In the genomic region with DNA sequence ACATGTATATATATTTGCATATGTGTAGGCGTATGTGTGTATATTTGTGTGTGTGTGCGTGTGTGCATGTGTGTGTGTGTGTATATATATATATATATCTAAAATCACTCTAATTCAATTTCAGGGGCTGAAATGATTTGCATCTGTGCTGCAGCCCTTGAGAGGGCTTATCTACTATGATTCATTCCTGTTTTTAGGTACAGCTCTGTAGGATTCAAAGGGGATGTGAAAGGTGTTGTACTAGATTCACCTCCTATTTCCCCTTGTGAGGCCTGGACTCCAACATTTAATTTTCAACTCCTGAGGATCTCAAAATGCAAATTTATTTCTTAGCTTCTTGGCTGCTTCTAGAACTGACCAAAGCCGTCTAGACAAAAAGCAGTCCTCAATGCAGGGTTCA, we compare ENCODE assay signal across 30 cellular contexts.
"Had no signal": no experiment of that assay in that cellular context is flagged by ENCODE, and none has a peak within 500 bp of the region (broad histone marks: within the 10 kb centered on the region; RNA-seq: fewer than 3 reads in every experiment).

No MANE protein-coding gene starts in this region.

- H3K27ac ChIP-seq: adrenal gland, cardiac muscle cell, coronary artery, dorsolateral prefrontal cortex, gastroesophageal sphincter, right atrium auricular region, transverse colon, uterus had no signal

- H3K4me1 ChIP-seq: adrenal gland, right atrium auricular region, uterus had no signal

- H3K27me3 ChIP-seq: adrenal gland, body of pancreas, cardiac muscle cell, gastroesophageal sphincter, pancreas, right atrium auricular region, transverse colon, uterus had no signal

- H3K27me3 Mint-ChIP-seq: activated CD4-positive, alpha-beta memory T cell treated with anti-CD3 and anti-CD28 coated beads for 36 hours; activated CD4-positive, alpha-beta T cell treated with anti-CD3 and anti-CD28 coated beads, Interleukin-2, amount 10 ng/mL, durations not matched to agents 24 days and 14 days; activated naive CD8-positive, alpha-beta T cell treated with anti-CD3 and anti-CD28 coated beads for 36 hours; effector memory CD8-positive, alpha-beta T cell; naive B cell had no signal

- H3K4me3 ChIP-seq: adrenal gland, body of pancreas, cardiac muscle cell, coronary artery, dorsolateral prefrontal cortex, gastroesophageal sphincter, pancreas, right atrium auricular region, transverse colon, uterus had no signal

- H3K27ac Mint-ChIP-seq: activated CD4-positive, alpha-beta memory T cell treated with anti-CD3 and anti-CD28 coated beads for 36 hours; activated CD4-positive, alpha-beta T cell treated with anti-CD3 and anti-CD28 coated beads, Interleukin-2, amount 10 ng/mL, durations not matched to agents 24 days and 14 days; activated naive CD4-positive, alpha-beta T cell treated with anti-CD3 and anti-CD28 coated beads for 36 hours; activated naive CD8-positive, alpha-beta T cell treated with anti-CD3 and anti-CD28 coated beads for 36 hours; activated T-helper 1 cell treated with anti-CD3 and anti-CD28 coated beads, Interleukin-12 subunit alpha, Interleukin-12 subunit beta, Interleukin-2, Interleukin-4 antibody, amounts not matched to agents 30 ng/mL and 10 ng/mL and 1 ng/mL, durations not matched to agents 14 hours and 24 hours and 36 hours had no signal

- H3K9me3 ChIP-seq: adrenal gland, body of pancreas, gastroesophageal sphincter, pancreas, right atrium auricular region, transverse colon, uterus had no signal

- H3K36me3 ChIP-seq: adrenal gland, cardiac muscle cell, gastroesophageal sphincter, pancreas, right atrium auricular region, transverse colon, uterus had no signal

- ATAC-seq: body of pancreas; effector memory CD8-positive, alpha-beta T cell; gastroesophageal sphincter; left colon; pancreas had no signal

- H3K4me1 Mint-ChIP-seq: activated CD4-positive, alpha-beta T cell treated with anti-CD3 and anti-CD28 coated beads, Interleukin-2, amount 10 ng/mL, durations not matched to agents 24 days and 14 days; activated naive CD8-positive, alpha-beta T cell treated with anti-CD3 and anti-CD28 coated beads for 36 hours had no signal

- H3K4me3 Mint-ChIP-seq: activated CD4-positive, alpha-beta memory T cell treated with anti-CD3 and anti-CD28 coated beads for 36 hours; activated CD4-positive, alpha-beta T cell treated with anti-CD3 and anti-CD28 coated beads, Interleukin-2, amount 10 ng/mL, durations not matched to agents 24 days and 14 days; activated naive CD4-positive, alpha-beta T cell treated with anti-CD3 and anti-CD28 coated beads for 36 hours; activated naive CD8-positive, alpha-beta T cell treated with anti-CD3 and anti-CD28 coated beads for 36 hours; activated T-helper 1 cell treated with anti-CD3 and anti-CD28 coated beads, Interleukin-12 subunit alpha, Interleukin-12 subunit beta, Interleukin-2, Interleukin-4 antibody, amounts not matched to agents 30 ng/mL and 10 ng/mL and 1 ng/mL, durations not matched to agents 14 hours and 24 hours and 36 hours; effector memory CD8-positive, alpha-beta T cell; naive B cell; neural crest cell had no signal

- H3K9me3 Mint-ChIP-seq: activated CD4-positive, alpha-beta memory T cell treated with anti-CD3 and anti-CD28 coated beads for 36 hours; activated CD4-positive, alpha-beta T cell treated with anti-CD3 and anti-CD28 coated beads, Interleukin-2, amount 10 ng/mL, durations not matched to agents 24 days and 14 days; activated naive CD4-positive, alpha-beta T cell treated with anti-CD3 and anti-CD28 coated beads for 36 hours; activated naive CD8-positive, alpha-beta T cell treated with anti-CD3 and anti-CD28 coated beads for 36 hours; activated T-helper 1 cell treated with anti-CD3 and anti-CD28 coated beads, Interleukin-12 subunit alpha, Interleukin-12 subunit beta, Interleukin-2, Interleukin-4 antibody, amounts not matched to agents 30 ng/mL and 10 ng/mL and 1 ng/mL, durations not matched to agents 14 hours and 24 hours and 36 hours; effector memory CD8-positive, alpha-beta T cell; naive B cell had no signal

- DNase-seq: activated CD4-positive, alpha-beta memory T cell treated with anti-CD3 and anti-CD28 coated beads for 36 hours; activated CD4-positive, alpha-beta T cell treated with anti-CD3 and anti-CD28 coated beads, Interleukin-2, amount 10 ng/mL, durations not matched to agents 24 days and 14 days; activated CD4-positive, CD25-positive, alpha-beta regulatory T cell treated with anti-CD3 and anti-CD28 coated beads, Interleukin-2, amount 50 U/mL, for 72 hours; activated CD8-positive, alpha-beta memory T cell treated with anti-CD3 and anti-CD28 coated beads, Interleukin-2, amount 50 U/mL, for 4 hours; activated effector memory CD4-positive, alpha-beta T cell treated with anti-CD3 and anti-CD28 coated beads, Interleukin-2, amount 50 U/mL, for 16 hours; activated naive CD4-positive, alpha-beta T cell treated with anti-CD3 and anti-CD28 coated beads for 36 hours; activated naive CD8-positive, alpha-beta T cell treated with anti-CD3 and anti-CD28 coated beads for 36 hours; activated T-cell treated with anti-CD3 and anti-CD28 coated beads, Interleukin-2, amount 50 U/mL, for 1 hour; adrenal gland; aorta; body of pancreas; dorsolateral prefrontal cortex; effector memory CD8-positive, alpha-beta T cell; hippocampal formation; left colon; mammary epithelial cell; naive B cell; nucleus accumbens; pancreas; stimulated activated CD4-positive, alpha-beta T cell treated with anti-CD3 and anti-CD28 coated beads, Interleukin-15, amount 100 ng/mL, for 24 hours; stimulated activated CD4-positive, alpha-beta T cell treated with anti-CD3 and anti-CD28 coated beads, Interleukin-2, amount 100 ng/mL, for 24 hours; stimulated activated naive CD4-positive, alpha-beta T cell treated with Interleukin-2 at 50 U/mL for 16 hours; transverse colon; uterus had no signal
